Comparison of ENCODE assay signal across 20 cellular contexts in genomic region chr20:48625136-48625900, GRCh38.
A peak's percentile ranks its signal among the peaks of the same experiment; 100 is the strongest.
DNase-seq lines count a peak whose midpoint lies in the region; ATAC-seq and TF ChIP-seq lines count a peak whose summit lies in the region.
"Had no signal": no experiment of that assay in that cellular context is flagged by ENCODE, and none has a peak within 500 bp of the region (broad histone marks: within the 10 kb centered on the region; RNA-seq: fewer than 3 reads in every experiment).

No MANE protein-coding gene starts in this region.

- H3K27me3 ChIP-seq in spleen (replicated peaks in 1 of 7), result no peaks in the 10 kb centered on the region

- H3K4me1 ChIP-seq in spleen, result peaks cover 7 to 33% (median 17%) of the 10 kb centered on the region in 6 donors

- peaks cover 0 to 90% (median 68%) of the 10 kb centered on the region in 6 donors for H3K36me3 ChIP-seq in spleen

- H3K9me3 Mint-ChIP-seq in activated naive CD8-positive, alpha-beta T cell treated with anti-CD3 and anti-CD28 coated beads for 36 hours, result no peaks in the 10 kb centered on the region
- H3K9me3 Mint-ChIP-seq in activated naive CD8-positive, alpha-beta T cell treated with anti-CD3 and anti-CD28 coated beads, Interleukin-2, amount 50 U/mL, for 24 hours, result no peaks in the 10 kb centered on the region
- H3K9me3 Mint-ChIP-seq in effector memory CD8-positive, alpha-beta T cell, result no peaks in the 10 kb centered on the region
- H3K9me3 Mint-ChIP-seq in memory B cell, result no peaks in the 10 kb centered on the region

- no peaks in the 10 kb centered on the region for H3K9me3 ChIP-seq in spleen

- DNase-seq in activated naive CD8-positive, alpha-beta T cell treated with anti-CD3 and anti-CD28 coated beads for 36 hours, result no peak
- DNase-seq in activated naive CD8-positive, alpha-beta T cell treated with anti-CD3 and anti-CD28 coated beads, Interleukin-2, amount 50 U/mL, for 24 hours, result no peak
- no peak for DNase-seq in effector memory CD8-positive, alpha-beta T cell
- no peak for DNase-seq in memory B cell (ENCODE audit: low spot score in 2 of 2)
- DNase-seq in spleen, result peak; percentile 72
- DNase-seq in NCI-H2029 (lab: John Stamatoyannopoulos, UW), result no peak
- no peak for DNase-seq in GM10266 (ENCODE audit: extremely low spot score)
- DNase-seq: 8988T; CD4-positive, alpha-beta memory T cell; GF-D8; GM23248; HCEC 1CT; MM.1S; NCI-H1092 treated with DMSO at 0.1 percent for 48 hours; NCI-H2081 treated with DMSO at 0.1 percent for 48 hours; NCI-H748 treated with DMSO at 0.1 percent for 48 hours; NK-92 treated with Interleukin-12 subunit alpha and Interleukin-12 subunit beta, amount 100 ng/mL, for 24 hours; SHP77 had no signal

- H3K27ac ChIP-seq in spleen, result no peak overlapping the region
- H3K27ac ChIP-seq: GM23248 had no signal

- peaks cover 27% of the 10 kb centered on the region for H3K4me1 Mint-ChIP-seq in activated naive CD8-positive, alpha-beta T cell treated with anti-CD3 and anti-CD28 coated beads for 36 hours
- peaks cover 17% of the 10 kb centered on the region for H3K4me1 Mint-ChIP-seq in activated naive CD8-positive, alpha-beta T cell treated with anti-CD3 and anti-CD28 coated beads, Interleukin-2, amount 50 U/mL, for 24 hours
- H3K4me1 Mint-ChIP-seq in effector memory CD8-positive, alpha-beta T cell (ENCODE audit: low read depth in 2 of 2), result peaks cover 27 to 29% of the 10 kb centered on the region in 2 donors
- H3K4me1 Mint-ChIP-seq in memory B cell, result peaks cover 7% of the 10 kb centered on the region

- intact Hi-C loops in spleen (cut with DNase I; ENCODE audit: low total_unique reads), result no loop called here

- WGBS in spleen, 5 donors, result 93 to 97% (median 95%) methylated on average over 28 to 29 of the region's 29 CpGs

- peak overlapping the region; percentile 16 for H3K27ac Mint-ChIP-seq in activated naive CD8-positive, alpha-beta T cell treated with anti-CD3 and anti-CD28 coated beads for 36 hours
- no peak overlapping the region for H3K27ac Mint-ChIP-seq in activated naive CD8-positive, alpha-beta T cell treated with anti-CD3 and anti-CD28 coated beads, Interleukin-2, amount 50 U/mL, for 24 hours
- H3K27ac Mint-ChIP-seq in effector memory CD8-positive, alpha-beta T cell, result peak overlapping the region; percentile 44 to 59
- peak overlapping the region; percentile 53 for H3K27ac Mint-ChIP-seq in memory B cell

- H3K36me3 Mint-ChIP-seq in activated naive CD8-positive, alpha-beta T cell treated with anti-CD3 and anti-CD28 coated beads for 36 hours, result peaks cover 8% of the 10 kb centered on the region
- H3K36me3 Mint-ChIP-seq in activated naive CD8-positive, alpha-beta T cell treated with anti-CD3 and anti-CD28 coated beads, Interleukin-2, amount 50 U/mL, for 24 hours (ENCODE audit: low read depth), result peaks cover 20% of the 10 kb centered on the region
- H3K36me3 Mint-ChIP-seq in effector memory CD8-positive, alpha-beta T cell (ENCODE audit: insufficient read depth), result peaks cover 92% of the 10 kb centered on the region
- H3K36me3 Mint-ChIP-seq in memory B cell, result peaks cover 26% of the 10 kb centered on the region

- TF ChIP-seq POLR2A in spleen (IDR thresholded peaks at IDR 0.05), result no peak

- H3K27me3 Mint-ChIP-seq in activated naive CD8-positive, alpha-beta T cell treated with anti-CD3 and anti-CD28 coated beads for 36 hours, result no peaks in the 10 kb centered on the region
- no peaks in the 10 kb centered on the region for H3K27me3 Mint-ChIP-seq in activated naive CD8-positive, alpha-beta T cell treated with anti-CD3 and anti-CD28 coated beads, Interleukin-2, amount 50 U/mL, for 24 hours
- no peaks in the 10 kb centered on the region for H3K27me3 Mint-ChIP-seq in effector memory CD8-positive, alpha-beta T cell
- H3K27me3 Mint-ChIP-seq in memory B cell, result no peaks in the 10 kb centered on the region
- H3K27me3 Mint-ChIP-seq: CD4-positive, alpha-beta memory T cell had no signal

- ATAC-seq in activated naive CD8-positive, alpha-beta T cell treated with anti-CD3 and anti-CD28 coated beads, Interleukin-2, amount 50 U/mL, for 24 hours, result no peak
- no peak for ATAC-seq in effector memory CD8-positive, alpha-beta T cell (replicated peaks)
- no peak for ATAC-seq in memory B cell (ENCODE audit: low read depth)
- ATAC-seq in esophagus mucosa, result no peak
- ATAC-seq: GM12878 had no signal

- no peak overlapping the region for H3K4me3 ChIP-seq in spleen
- H3K4me3 ChIP-seq: GM12878, GM23248 had no signal

- TF ChIP-seq CTCF in spleen (IDR thresholded peaks at IDR 0.05 in 8 of 11, conservative IDR thresholded peaks at IDR 0.05 in 3 of 11) (no peak), GM10266 (IDR thresholded peaks at IDR 0.05; ENCODE audit: control insufficient read depth, insufficient read depth, low read depth, missing control alignments) (no peak)

- no peak overlapping the region for H3K4me3 Mint-ChIP-seq in activated naive CD8-positive, alpha-beta T cell treated with anti-CD3 and anti-CD28 coated beads for 36 hours
- H3K4me3 Mint-ChIP-seq in activated naive CD8-positive, alpha-beta T cell treated with anti-CD3 and anti-CD28 coated beads, Interleukin-2, amount 50 U/mL, for 24 hours, result no peak overlapping the region
- peak overlapping the region in 1 of 2 donors; percentile 40 for H3K4me3 Mint-ChIP-seq in effector memory CD8-positive, alpha-beta T cell
- H3K4me3 Mint-ChIP-seq in memory B cell, result no peak overlapping the region
